31 cellular contexts compared by ENCODE assay signal in the genomic region with DNA sequence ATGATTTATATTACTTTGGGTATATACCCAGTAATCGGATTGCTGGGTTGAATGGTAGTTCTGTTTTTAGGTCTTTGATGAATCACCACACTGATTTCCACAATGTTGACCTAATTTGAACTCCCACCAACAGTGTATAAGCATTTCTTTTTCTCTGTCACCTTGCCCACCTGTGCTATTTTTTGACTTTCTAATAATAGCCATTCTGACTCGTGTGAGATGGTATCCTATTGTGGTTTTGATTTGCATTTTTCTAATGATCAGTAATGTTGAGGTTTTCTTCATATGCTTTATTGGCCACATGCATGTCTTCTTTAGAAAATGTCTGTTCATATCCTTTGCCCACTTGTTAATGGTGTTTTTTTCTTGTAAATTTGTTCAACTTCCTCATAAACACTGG.
"Had no signal": no experiment of that assay in that cellular context is flagged by ENCODE, and none has a peak within 500 bp of the region (broad histone marks: within the 10 kb centered on the region; RNA-seq: fewer than 3 reads in every experiment).

No MANE protein-coding gene starts in this region.

- H3K27me3 Mint-ChIP-seq: activated CD4-positive, alpha-beta memory T cell treated with anti-CD3 and anti-CD28 coated beads for 36 hours; activated CD4-positive, alpha-beta T cell treated with anti-CD3 and anti-CD28 coated beads for 36 hours; activated CD4-positive, alpha-beta T cell treated with anti-CD3 and anti-CD28 coated beads, Interleukin-2, amount 10 ng/mL, durations not matched to agents 24 days and 14 days; activated CD8-positive, alpha-beta memory T cell treated with anti-CD3 and anti-CD28 coated beads, Interleukin-2, amount 10 ng/mL, durations not matched to agents 7 days and 5 days; activated naive CD4-positive, alpha-beta T cell treated with anti-CD3 and anti-CD28 coated beads, Interleukin-2, amount 50 U/mL, for 24 hours; activated naive CD8-positive, alpha-beta T cell treated with anti-CD3 and anti-CD28 coated beads, Interleukin-2, amount 10 ng/mL, durations not matched to agents 7 days and 5 days; brain had no signal

- H3K36me3 Mint-ChIP-seq: activated CD4-positive, alpha-beta memory T cell treated with anti-CD3 and anti-CD28 coated beads for 36 hours; activated CD8-positive, alpha-beta memory T cell treated with anti-CD3 and anti-CD28 coated beads, Interleukin-2, amount 10 ng/mL, durations not matched to agents 7 days and 5 days; activated naive CD4-positive, alpha-beta T cell treated with anti-CD3 and anti-CD28 coated beads, Interleukin-2, amount 50 U/mL, for 24 hours; activated naive CD8-positive, alpha-beta T cell treated with anti-CD3 and anti-CD28 coated beads, Interleukin-2, amount 10 ng/mL, durations not matched to agents 7 days and 5 days; brain had no signal

- H3K9me3 ChIP-seq: colonic mucosa had no signal

- H3K4me1 ChIP-seq: ascending aorta, breast epithelium, colonic mucosa, esophagus squamous epithelium, gastroesophageal sphincter, heart right ventricle had no signal

- H3K9me3 Mint-ChIP-seq: activated T-helper 1 cell treated with anti-CD3 and anti-CD28 coated beads, Interleukin-12 subunit alpha, Interleukin-12 subunit beta, Interleukin-2, Interleukin-4 antibody, amounts not matched to agents 30 ng/mL and 10 ng/mL and 1 ng/mL, durations not matched to agents 14 hours and 24 hours and 36 hours had no signal

- H3K27me3 ChIP-seq: ascending aorta, breast epithelium, cardiac muscle cell, colonic mucosa, esophagus squamous epithelium, gastroesophageal sphincter, heart right ventricle had no signal

- DNase-seq: activated CD4-positive, alpha-beta memory T cell treated with anti-CD3 and anti-CD28 coated beads for 36 hours; activated CD4-positive, alpha-beta T cell treated with anti-CD3 and anti-CD28 coated beads for 36 hours; activated CD4-positive, alpha-beta T cell treated with anti-CD3 and anti-CD28 coated beads, Interleukin-2, amount 10 ng/mL, durations not matched to agents 24 days and 14 days; activated CD4-positive, CD25-positive, alpha-beta regulatory T cell; activated CD4-positive, CD25-positive, alpha-beta regulatory T cell treated with anti-CD3 and anti-CD28 coated beads, Interleukin-2, amount 50 U/mL, for 72 hours; activated CD8-positive, alpha-beta memory T cell treated with anti-CD3 and anti-CD28 coated beads, Interleukin-2, amount 10 ng/mL, durations not matched to agents 7 days and 5 days; activated CD8-positive, alpha-beta memory T cell treated with anti-CD3 and anti-CD28 coated beads, Interleukin-2, amount 50 U/mL, for 4 hours; activated CD8-positive, alpha-beta T cell treated with anti-CD3 and anti-CD28 coated beads, Interleukin-2, amount 10 ng/mL, durations not matched to agents 7 days and 5 days; activated effector memory CD4-positive, alpha-beta T cell treated with anti-CD3 and anti-CD28 coated beads, Interleukin-2, amount 50 U/mL, for 16 hours; activated naive CD4-positive, alpha-beta T cell treated with anti-CD3 and anti-CD28 coated beads for 36 hours; activated naive CD8-positive, alpha-beta T cell treated with anti-CD3 and anti-CD28 coated beads, Interleukin-2, amount 10 ng/mL, durations not matched to agents 7 days and 5 days; activated T-cell treated with anti-CD3 and anti-CD28 coated beads, Interleukin-2, amount 50 U/mL, for 1 hour; activated T-cell treated with anti-CD3 and anti-CD28 coated beads, Interleukin-2, amount 50 U/mL, for 48 hours; central memory CD4-positive, alpha-beta T cell; cerebellar nuclear complex; colonic mucosa; effector CD8-positive, alpha-beta T cell; esophagus squamous epithelium; foreskin melanocyte; heart right ventricle; T-helper 2 cell had no signal

- H3K36me3 ChIP-seq: ascending aorta, breast epithelium, cardiac muscle cell, colonic mucosa, esophagus squamous epithelium, gastroesophageal sphincter, heart right ventricle had no signal

- FAIRE-seq: endothelial cell of umbilical vein had no signal

- H3K4me3 ChIP-seq: ascending aorta, breast epithelium, cardiac muscle cell, colonic mucosa, esophagus squamous epithelium, gastroesophageal sphincter, heart right ventricle had no signal

- ATAC-seq: activated CD4-positive, alpha-beta T cell treated with anti-CD3 and anti-CD28 coated beads for 36 hours; activated CD8-positive, alpha-beta memory T cell treated with anti-CD3 and anti-CD28 coated beads, Interleukin-2, amount 10 ng/mL, durations not matched to agents 7 days and 5 days; activated CD8-positive, alpha-beta T cell treated with anti-CD3 and anti-CD28 coated beads, Interleukin-2, amount 10 ng/mL, durations not matched to agents 7 days and 5 days; gastroesophageal sphincter; heart right ventricle had no signal

- H3K4me3 Mint-ChIP-seq: activated CD4-positive, alpha-beta memory T cell treated with anti-CD3 and anti-CD28 coated beads for 36 hours; activated CD4-positive, alpha-beta T cell treated with anti-CD3 and anti-CD28 coated beads for 36 hours; activated CD4-positive, alpha-beta T cell treated with anti-CD3 and anti-CD28 coated beads, Interleukin-2, amount 10 ng/mL, durations not matched to agents 24 days and 14 days; activated CD8-positive, alpha-beta memory T cell treated with anti-CD3 and anti-CD28 coated beads, Interleukin-2, amount 10 ng/mL, durations not matched to agents 7 days and 5 days; activated CD8-positive, alpha-beta T cell treated with anti-CD3 and anti-CD28 coated beads, Interleukin-2, amount 10 ng/mL, durations not matched to agents 7 days and 5 days; activated naive CD4-positive, alpha-beta T cell treated with anti-CD3 and anti-CD28 coated beads for 36 hours; activated naive CD4-positive, alpha-beta T cell treated with anti-CD3 and anti-CD28 coated beads, Interleukin-2, amount 50 U/mL, for 24 hours; activated naive CD8-positive, alpha-beta T cell treated with anti-CD3 and anti-CD28 coated beads, Interleukin-2, amount 10 ng/mL, durations not matched to agents 7 days and 5 days; activated T-helper 1 cell treated with anti-CD3 and anti-CD28 coated beads, Interleukin-12 subunit alpha, Interleukin-12 subunit beta, Interleukin-2, Interleukin-4 antibody, amounts not matched to agents 30 ng/mL and 10 ng/mL and 1 ng/mL, durations not matched to agents 14 hours and 24 hours and 36 hours; brain had no signal

- H3K27ac Mint-ChIP-seq: activated CD4-positive, alpha-beta memory T cell treated with anti-CD3 and anti-CD28 coated beads for 36 hours; activated CD4-positive, alpha-beta T cell treated with anti-CD3 and anti-CD28 coated beads for 36 hours; activated CD4-positive, alpha-beta T cell treated with anti-CD3 and anti-CD28 coated beads, Interleukin-2, amount 10 ng/mL, durations not matched to agents 24 days and 14 days; activated CD8-positive, alpha-beta memory T cell treated with anti-CD3 and anti-CD28 coated beads, Interleukin-2, amount 10 ng/mL, durations not matched to agents 7 days and 5 days; activated CD8-positive, alpha-beta T cell treated with anti-CD3 and anti-CD28 coated beads, Interleukin-2, amount 10 ng/mL, durations not matched to agents 7 days and 5 days; activated naive CD4-positive, alpha-beta T cell treated with anti-CD3 and anti-CD28 coated beads for 36 hours; activated naive CD4-positive, alpha-beta T cell treated with anti-CD3 and anti-CD28 coated beads, Interleukin-2, amount 50 U/mL, for 24 hours; activated naive CD8-positive, alpha-beta T cell treated with anti-CD3 and anti-CD28 coated beads, Interleukin-2, amount 10 ng/mL, durations not matched to agents 7 days and 5 days; activated T-helper 1 cell treated with anti-CD3 and anti-CD28 coated beads, Interleukin-12 subunit alpha, Interleukin-12 subunit beta, Interleukin-2, Interleukin-4 antibody, amounts not matched to agents 30 ng/mL and 10 ng/mL and 1 ng/mL, durations not matched to agents 14 hours and 24 hours and 36 hours; activated T-helper 2 cell treated with anti-CD3 and anti-CD28 coated beads, Interferon-gamma antibody, Interleukin-2, Interleukin-4, amounts not matched to agents 10 μg/mL and 5 μg/mL and 100 μg/mL, durations not matched to agents 14 hours and 24 hours and 36 hours; brain had no signal

- H3K27ac ChIP-seq: ascending aorta, breast epithelium, cardiac muscle cell, colonic mucosa, epithelial cell of prostate, esophagus squamous epithelium, gastroesophageal sphincter, heart right ventricle had no signal

- H3K4me1 Mint-ChIP-seq: activated CD4-positive, alpha-beta T cell treated with anti-CD3 and anti-CD28 coated beads for 36 hours; activated CD4-positive, alpha-beta T cell treated with anti-CD3 and anti-CD28 coated beads, Interleukin-2, amount 10 ng/mL, durations not matched to agents 24 days and 14 days; activated CD8-positive, alpha-beta memory T cell treated with anti-CD3 and anti-CD28 coated beads, Interleukin-2, amount 10 ng/mL, durations not matched to agents 7 days and 5 days; activated naive CD4-positive, alpha-beta T cell treated with anti-CD3 and anti-CD28 coated beads, Interleukin-2, amount 50 U/mL, for 24 hours; activated naive CD8-positive, alpha-beta T cell treated with anti-CD3 and anti-CD28 coated beads, Interleukin-2, amount 10 ng/mL, durations not matched to agents 7 days and 5 days; brain had no signal
